ENCODE assay signal across 1 cellular context in the genomic region with DNA sequence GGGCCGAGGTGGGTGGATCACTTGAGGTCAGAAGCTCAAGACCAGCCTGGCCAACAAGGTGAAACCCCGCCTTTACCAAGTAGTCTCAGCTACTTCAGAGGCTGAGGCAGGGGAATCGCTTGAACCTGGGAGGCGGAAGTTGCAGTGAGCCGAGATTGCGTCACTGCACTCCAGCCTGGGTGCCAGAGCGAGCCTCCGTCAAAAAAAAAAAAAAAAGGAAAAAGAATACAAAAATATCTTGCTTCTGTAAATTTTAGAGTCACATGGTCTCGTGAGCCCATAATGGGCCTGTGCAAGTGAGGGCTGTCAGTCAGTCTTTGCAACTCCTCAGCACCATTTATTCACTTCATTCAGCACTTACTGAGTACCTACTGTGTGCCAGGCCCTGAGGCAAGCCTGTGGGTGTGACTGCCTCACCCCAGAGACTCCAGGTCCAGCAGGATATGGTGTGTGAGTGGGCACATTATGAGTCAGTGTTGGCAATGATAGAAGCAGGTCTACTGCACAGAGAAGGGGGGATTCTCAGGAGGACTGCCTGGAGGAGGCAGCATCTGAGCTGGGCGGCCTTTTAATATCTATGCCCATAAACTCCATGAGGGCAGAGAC.
A peak's percentile ranks its signal among the peaks of the same experiment; 100 is the strongest.
TF ChIP-seq lines count a peak whose summit lies in the region.

No MANE protein-coding gene starts in this region.

TF ChIP-seq in GM12878, 131 proteins besides CTCF, POLR2A, EP300 and RAD21 (continued from another document):
- TF ChIP-seq, protein P1, sequence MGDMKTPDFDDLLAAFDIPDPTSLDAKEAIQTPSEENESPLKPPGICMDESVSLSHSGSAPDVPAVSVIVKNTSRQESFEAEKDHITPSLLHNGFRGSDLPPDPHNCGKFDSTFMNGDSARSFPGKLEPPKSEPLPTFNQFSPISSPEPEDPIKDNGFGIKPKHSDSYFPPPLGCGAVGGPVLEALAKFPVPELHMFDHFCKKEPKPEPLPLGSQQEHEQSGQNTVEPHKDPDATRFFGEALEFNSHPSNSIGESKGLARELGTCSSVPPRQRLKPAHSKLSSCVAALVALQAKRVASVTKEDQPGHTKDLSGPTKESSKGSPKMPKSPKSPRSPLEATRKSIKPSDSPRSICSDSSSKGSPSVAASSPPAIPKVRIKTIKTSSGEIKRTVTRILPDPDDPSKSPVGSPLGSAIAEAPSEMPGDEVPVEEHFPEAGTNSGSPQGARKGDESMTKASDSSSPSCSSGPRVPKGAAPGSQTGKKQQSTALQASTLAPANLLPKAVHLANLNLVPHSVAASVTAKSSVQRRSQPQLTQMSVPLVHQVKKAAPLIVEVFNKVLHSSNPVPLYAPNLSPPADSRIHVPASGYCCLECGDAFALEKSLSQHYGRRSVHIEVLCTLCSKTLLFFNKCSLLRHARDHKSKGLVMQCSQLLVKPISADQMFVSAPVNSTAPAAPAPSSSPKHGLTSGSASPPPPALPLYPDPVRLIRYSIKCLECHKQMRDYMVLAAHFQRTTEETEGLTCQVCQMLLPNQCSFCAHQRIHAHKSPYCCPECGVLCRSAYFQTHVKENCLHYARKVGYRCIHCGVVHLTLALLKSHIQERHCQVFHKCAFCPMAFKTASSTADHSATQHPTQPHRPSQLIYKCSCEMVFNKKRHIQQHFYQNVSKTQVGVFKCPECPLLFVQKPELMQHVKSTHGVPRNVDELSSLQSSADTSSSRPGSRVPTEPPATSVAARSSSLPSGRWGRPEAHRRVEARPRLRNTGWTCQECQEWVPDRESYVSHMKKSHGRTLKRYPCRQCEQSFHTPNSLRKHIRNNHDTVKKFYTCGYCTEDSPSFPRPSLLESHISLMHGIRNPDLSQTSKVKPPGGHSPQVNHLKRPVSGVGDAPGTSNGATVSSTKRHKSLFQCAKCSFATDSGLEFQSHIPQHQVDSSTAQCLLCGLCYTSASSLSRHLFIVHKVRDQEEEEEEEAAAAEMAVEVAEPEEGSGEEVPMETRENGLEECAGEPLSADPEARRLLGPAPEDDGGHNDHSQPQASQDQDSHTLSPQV (IDR thresholded peaks at IDR 0.05): no peak
- no peak for TF ChIP-seq POLR2AphosphoS2 (IDR thresholded peaks at IDR 0.05; ENCODE audit: low read depth, low read length)
- TF ChIP-seq ZNF207 (IDR thresholded peaks at IDR 0.05; ENCODE audit: borderline replicate concordance): no peak
- TF ChIP-seq, protein P2, sequence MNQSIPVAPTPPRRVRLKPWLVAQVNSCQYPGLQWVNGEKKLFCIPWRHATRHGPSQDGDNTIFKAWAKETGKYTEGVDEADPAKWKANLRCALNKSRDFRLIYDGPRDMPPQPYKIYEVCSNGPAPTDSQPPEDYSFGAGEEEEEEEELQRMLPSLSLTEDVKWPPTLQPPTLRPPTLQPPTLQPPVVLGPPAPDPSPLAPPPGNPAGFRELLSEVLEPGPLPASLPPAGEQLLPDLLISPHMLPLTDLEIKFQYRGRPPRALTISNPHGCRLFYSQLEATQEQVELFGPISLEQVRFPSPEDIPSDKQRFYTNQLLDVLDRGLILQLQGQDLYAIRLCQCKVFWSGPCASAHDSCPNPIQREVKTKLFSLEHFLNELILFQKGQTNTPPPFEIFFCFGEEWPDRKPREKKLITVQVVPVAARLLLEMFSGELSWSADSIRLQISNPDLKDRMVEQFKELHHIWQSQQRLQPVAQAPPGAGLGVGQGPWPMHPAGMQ (IDR thresholded peaks at IDR 0.05; ENCODE audit: borderline replicate concordance): no peak
- TF ChIP-seq SIX5 (IDR thresholded peaks at IDR 0.05; ENCODE audit: low read depth, low read length, severe bottlenecking): no peak
- TF ChIP-seq E4F1 (IDR thresholded peaks at IDR 0.05; ENCODE audit: borderline replicate concordance, partially characterized antibody): no peak
- no peak for TF ChIP-seq BACH1 (IDR thresholded peaks at IDR 0.05; ENCODE audit: borderline replicate concordance)
- TF ChIP-seq NR2F1 (conservative IDR thresholded peaks at IDR 0.05): no peak
- no peak for TF ChIP-seq PAX8 (IDR thresholded peaks at IDR 0.05)
- TF ChIP-seq NR2C1 (IDR thresholded peaks at IDR 0.05): no peak
- peak; percentile 96 for TF ChIP-seq SMARCA5 (IDR thresholded peaks at IDR 0.05)
